19 cellular contexts compared by ENCODE assay signal in the genomic region with DNA sequence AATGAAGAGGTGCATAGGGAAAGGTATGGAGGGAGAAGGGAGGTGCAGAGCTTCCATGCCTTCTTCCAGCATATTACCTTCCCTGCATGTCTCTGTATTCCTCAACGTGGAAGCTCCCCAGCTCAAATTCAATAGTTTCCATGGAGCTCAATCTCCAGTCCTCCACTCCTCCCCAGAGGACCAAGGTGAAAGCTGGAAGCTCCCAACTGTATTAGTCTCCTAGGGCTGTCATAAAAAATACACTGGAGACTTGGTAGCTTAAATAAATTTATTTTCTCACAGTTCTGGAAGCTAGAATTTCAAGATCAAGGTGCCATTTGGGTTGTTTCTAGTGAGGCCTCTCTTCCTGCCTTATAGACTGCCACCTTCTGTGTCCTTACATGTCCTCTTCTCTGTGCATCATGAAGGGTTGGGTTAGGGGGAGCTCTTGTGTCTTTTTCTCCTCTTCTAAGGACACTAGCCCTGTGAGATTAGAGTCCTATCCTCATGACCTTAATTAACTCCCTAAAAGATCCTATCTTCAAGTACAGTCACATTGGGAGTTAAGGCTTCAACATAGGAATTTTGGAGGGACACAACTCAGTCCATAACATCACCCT. TPM values are rescaled to one million over a fixed set of nuclear protein-coding genes. Genes with fewer than 3 reads are reported as not detected.
"Had no signal": no experiment of that assay in that cellular context is flagged by ENCODE, and none has a peak within 500 bp of the region (broad histone marks: within the 10 kb centered on the region; RNA-seq: fewer than 3 reads in every experiment).

No MANE protein-coding gene starts in this region.

- ATAC-seq: activated T-helper 17 cell treated with anti-CD3 and anti-CD28 coated beads, Interleukin-2, amount 50 U/mL, for 72 hours; gastrocnemius medialis; stimulated activated naive CD8-positive, alpha-beta T cell treated with anti-CD3 and anti-CD28 coated beads, Interleukin-15, Interleukin-2, amounts not matched to agents 100 U/mL and 50 U/mL, for 24 hours had no signal

- H3K27me3 Mint-ChIP-seq: activated T-helper 17 cell treated with anti-CD3 and anti-CD28 coated beads, Interleukin-2, amount 50 U/mL, for 72 hours had no signal

- H3K4me1 ChIP-seq: adrenal gland, gastrocnemius medialis, neural progenitor cell had no signal

- H3K27ac ChIP-seq: adrenal gland, coronary artery, gastrocnemius medialis, neural progenitor cell, ovary, WERI-Rb-1 had no signal

- H3K9ac ChIP-seq: neural progenitor cell had no signal

- H3K4me1 Mint-ChIP-seq: neural progenitor cell had no signal

- H3K9me3 Mint-ChIP-seq: activated T-helper 17 cell treated with anti-CD3 and anti-CD28 coated beads, Interleukin-2, amount 50 U/mL, for 72 hours; neural progenitor cell had no signal

- H2AFZ ChIP-seq: neural progenitor cell had no signal

- H3K27ac Mint-ChIP-seq: activated T-helper 17 cell treated with anti-CD3 and anti-CD28 coated beads, Interleukin-2, amount 50 U/mL, for 72 hours; neural progenitor cell had no signal

- H3K27me3 ChIP-seq: adrenal gland, gastrocnemius medialis, neural progenitor cell, ovary had no signal

- DNase-seq: activated CD4-positive, alpha-beta T cell treated with anti-CD3 and anti-CD28 coated beads for 48 hours; activated CD8-positive, alpha-beta memory T cell treated with anti-CD3 and anti-CD28 coated beads for 24 hours; activated naive CD4-positive, alpha-beta T cell treated with anti-CD3 and anti-CD28 coated beads, Interleukin-2, amount 50 U/mL, for 16 hours; adrenal gland; caudate nucleus; effector CD4-positive, alpha-beta T cell; gastrocnemius medialis; kidney; midbrain; ovary; stimulated activated CD4-positive, alpha-beta T cell treated with anti-CD3 and anti-CD28 coated beads, Interleukin-4, amount 100 ng/mL, for 1 hour; stimulated activated CD8-positive, alpha-beta memory T cell treated with anti-CD3 and anti-CD28 coated beads, Interleukin-4, amount 100 ng/mL, for 48 hours; stimulated activated naive CD8-positive, alpha-beta T cell treated with anti-CD3 and anti-CD28 coated beads, Interleukin-15, Interleukin-2, amounts not matched to agents 100 U/mL and 50 U/mL, for 24 hours; T1000; WERI-Rb-1 had no signal

- H3K4me2 ChIP-seq: neural progenitor cell had no signal

- H3K4me3 Mint-ChIP-seq: activated T-helper 17 cell treated with anti-CD3 and anti-CD28 coated beads, Interleukin-2, amount 50 U/mL, for 72 hours; neural progenitor cell had no signal

- H3K4me3 ChIP-seq: adrenal gland, coronary artery, gastrocnemius medialis, neural progenitor cell, ovary had no signal

- H3K36me3 ChIP-seq: adrenal gland, ovary had no signal

- H3K9me3 ChIP-seq: adrenal gland, gastrocnemius medialis, ovary had no signal

RNA-seq across cellular contexts. Expression of gene MSH4, which starts 32.5 kb away (rescaled TPM):
- polyA plus RNA-seq: liver had no signal
